In the genomic region with DNA sequence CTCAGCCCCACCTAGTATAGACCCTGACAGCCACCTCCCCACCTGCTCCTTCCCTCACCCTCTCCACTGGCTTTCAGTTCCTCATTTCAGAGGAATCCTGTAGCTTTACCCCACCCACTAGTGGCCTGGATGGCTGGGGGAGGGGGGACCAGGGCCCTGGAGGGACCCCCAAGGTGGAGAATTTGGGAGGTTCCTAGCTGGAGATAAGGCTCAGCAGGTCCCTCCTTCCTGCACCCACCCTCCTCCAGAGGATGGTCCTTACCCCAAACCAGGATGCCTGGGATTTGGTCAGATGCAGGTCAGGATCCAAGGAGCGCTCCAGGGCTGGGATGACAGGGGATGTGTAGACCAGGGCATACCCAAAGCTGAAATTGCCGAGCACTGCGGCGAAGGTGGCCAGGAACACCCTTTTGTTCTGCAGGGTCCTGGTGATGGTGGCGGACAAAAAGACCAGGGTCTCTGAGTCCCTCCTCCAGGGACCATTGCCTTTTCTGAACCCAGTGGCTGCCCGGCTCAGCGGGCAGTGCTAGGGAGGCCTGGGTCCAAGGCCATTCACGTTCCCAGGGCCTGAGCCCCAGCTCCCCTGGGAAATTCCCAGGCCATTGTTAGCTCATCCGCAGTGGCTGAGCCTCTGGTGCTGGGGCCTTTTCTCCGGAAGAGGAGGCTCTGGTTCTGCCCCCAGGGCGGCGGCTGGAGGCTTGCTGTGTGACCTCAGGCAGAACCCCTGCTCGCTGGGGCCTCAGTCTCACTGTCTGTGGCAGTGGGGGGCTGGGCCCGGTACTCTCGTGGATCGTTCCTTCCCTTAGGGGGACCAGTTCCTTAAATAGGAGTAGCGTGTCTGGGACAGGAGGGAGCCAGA, we compare ENCODE assay signal across 6 cellular contexts. TPM values are rescaled to one million over a fixed set of nuclear protein-coding genes. Genes with fewer than 3 reads are reported as not detected.
DNase-seq lines count a peak whose midpoint lies in the region; ATAC-seq and TF ChIP-seq lines count a peak whose summit lies in the region.

No MANE protein-coding gene starts in this region.

- no peaks in the 10 kb centered on the region for H3K9me3 Mint-ChIP-seq in activated T-cell treated with anti-CD3 and anti-CD28 coated beads, Interleukin-2, amount 50 U/mL, for 4 hours
- H3K9me3 Mint-ChIP-seq in chondrocyte (ENCODE audit: low read depth): no peaks in the 10 kb centered on the region
- H3K9me3 Mint-ChIP-seq in neural crest cell: no peaks in the 10 kb centered on the region

- H3K4me3 ChIP-seq in HUES6 (ENCODE audit: low read depth, low read length): peak overlapping the region; percentile 62

- H3K27ac ChIP-seq in HUES6 (ENCODE audit: low read depth, low read length): no peak overlapping the region

- H3K36me3 ChIP-seq in HUES6 (ENCODE audit: control insufficient read depth, insufficient read depth, low read length): peaks cover 40% of the 10 kb centered on the region

- H3K27me3 ChIP-seq in HUES6 (ENCODE audit: control insufficient read depth, insufficient read depth, low read length): peaks cover 4% of the 10 kb centered on the region; the same call in 1 of the 2 replicates

- no peaks in the 10 kb centered on the region for H3K9me3 ChIP-seq in HUES6 (ENCODE audit: control insufficient read depth, insufficient read depth, low read depth, low read length)

- H3K36me3 Mint-ChIP-seq in activated T-cell treated with anti-CD3 and anti-CD28 coated beads, Interleukin-2, amount 50 U/mL, for 4 hours (ENCODE audit: insufficient read depth): no peaks in the 10 kb centered on the region
- no peaks in the 10 kb centered on the region for H3K36me3 Mint-ChIP-seq in chondrocyte (ENCODE audit: low read depth)
- H3K36me3 Mint-ChIP-seq in neural crest cell (ENCODE audit: low read depth): no peaks in the 10 kb centered on the region

- no peak for DNase-seq in activated T-cell treated with anti-CD3 and anti-CD28 coated beads, Interleukin-2, amount 50 U/mL, for 4 hours
- DNase-seq in activated T-cell treated with anti-CD3 and anti-CD28 coated beads for 4 hours (no peak), chondrocyte (ENCODE audit: low spot score) (peak; percentile 78), neural crest cell (ENCODE audit: low read depth, low spot score) (peak; percentile 44)
- no peak for DNase-seq in NK-92 treated with Interleukin-12 subunit alpha and Interleukin-12 subunit beta, amount 100 ng/mL, for 24 hours (lab: John Stamatoyannopoulos, UW)

- peaks cover 7% of the 10 kb centered on the region; the same call in 1 of the 2 replicates for H3K4me1 ChIP-seq in HUES6 (ENCODE audit: control insufficient read depth, insufficient read depth, low read length)

- H3K27me3 Mint-ChIP-seq in activated T-cell treated with anti-CD3 and anti-CD28 coated beads, Interleukin-2, amount 50 U/mL, for 4 hours (ENCODE audit: low read depth): no peaks in the 10 kb centered on the region
- peaks cover 5% of the 10 kb centered on the region for H3K27me3 Mint-ChIP-seq in chondrocyte (ENCODE audit: low read depth)
- H3K27me3 Mint-ChIP-seq in neural crest cell (ENCODE audit: low read depth): no peaks in the 10 kb centered on the region

- peak overlapping the region; percentile 77 for H3K9ac ChIP-seq in HUES6 (ENCODE audit: low read length)

- H3K27ac Mint-ChIP-seq in chondrocyte (ENCODE audit: unreplicated experiment) (no peak overlapping the region), neural crest cell (ENCODE audit: unreplicated experiment) (peak overlapping the region; percentile 67)

- peak overlapping the region; percentile 59 for H3K4me3 Mint-ChIP-seq in activated T-cell treated with anti-CD3 and anti-CD28 coated beads, Interleukin-2, amount 50 U/mL, for 4 hours
- H3K4me3 Mint-ChIP-seq in chondrocyte (ENCODE audit: unreplicated experiment): peak overlapping the region; percentile 74
- peak overlapping the region; percentile 81 for H3K4me3 Mint-ChIP-seq in neural crest cell

- peak; percentile 4 to 18 for ATAC-seq in activated T-cell treated with anti-CD3 and anti-CD28 coated beads, Interleukin-2, amount 50 U/mL, for 4 hours

- TF ChIP-seq CTCF in chondrocyte (IDR thresholded peaks at IDR 0.05) (no peak), neural crest cell (conservative IDR thresholded peaks at IDR 0.05) (no peak)

- H3K4me1 Mint-ChIP-seq in activated T-cell treated with anti-CD3 and anti-CD28 coated beads, Interleukin-2, amount 50 U/mL, for 4 hours (ENCODE audit: low read depth): peaks cover 9% of the 10 kb centered on the region
- peaks cover 8% of the 10 kb centered on the region for H3K4me1 Mint-ChIP-seq in chondrocyte (ENCODE audit: low read depth)
- H3K4me1 Mint-ChIP-seq in neural crest cell: peaks cover 17% of the 10 kb centered on the region

RNA-seq across cellular contexts. Expression of a gene that starts 0.7 kb away (rescaled TPM):
- total RNA-seq in activated T-cell treated with anti-CD3 and anti-CD28 coated beads, Interleukin-2, amount 50 U/mL, for 4 hours: 1 to 10 TPM; 4.9 to 5.3 (median 5.2) TPM
- total RNA-seq in chondrocyte: 5.4 to 13.7 TPM (median 13.2 TPM) in 3 replicates
- total RNA-seq in neural crest cell: 29.0 and 30.9 TPM in 2 replicates

RNA-seq across cellular contexts. Expression of a gene that starts 18.4 kb away (rescaled TPM):
- total RNA-seq in activated T-cell treated with anti-CD3 and anti-CD28 coated beads, Interleukin-2, amount 50 U/mL, for 4 hours: 1 to 10 TPM in 1 of 3 donors, under 1 TPM in 2; 0.73 to 1.1 (median 0.86) TPM
- total RNA-seq in chondrocyte (14.4 to 22.3 TPM (median 18.8 TPM) in 3 replicates), neural crest cell (42.6 and 45.8 TPM in 2 replicates)

RNA-seq across cellular contexts. Expression of a gene that starts 46.5 kb away (rescaled TPM):
- not detected for total RNA-seq in activated T-cell treated with anti-CD3 and anti-CD28 coated beads, Interleukin-2, amount 50 U/mL, for 4 hours
- total RNA-seq in chondrocyte (not detected in 3 replicates), neural crest cell (not detected in 2 replicates)

RNA-seq across cellular contexts. Expression of a gene that starts 56.1 kb away (rescaled TPM):
- under 1 TPM; 0.60 to 0.91 (median 0.79) TPM for total RNA-seq in activated T-cell treated with anti-CD3 and anti-CD28 coated beads, Interleukin-2, amount 50 U/mL, for 4 hours
- total RNA-seq in chondrocyte (5.5 to 9.5 TPM (median 5.7 TPM) in 3 replicates), neural crest cell (5.8 and 6.0 TPM in 2 replicates)

RNA-seq across cellular contexts. Expression of a gene that starts 56.3 kb away (rescaled TPM):
- total RNA-seq in activated T-cell treated with anti-CD3 and anti-CD28 coated beads, Interleukin-2, amount 50 U/mL, for 4 hours: under 1 TPM in 2 of 3 donors, not detected in 1; 0.08 to 0.14 TPM
- total RNA-seq in chondrocyte: 0.15 to 0.31 TPM (median 0.23 TPM) in 3 replicates
- 0.16 and 0.20 TPM in 2 replicates for total RNA-seq in neural crest cell

Comparison
In these comparisons a context has a peak if more than half of its experiments do, and no peak if none do; other contexts are left out.
1. DNase-seq: peak in chondrocyte (single experiment) and neural crest cell (single experiment); none in activated T-cell treated with anti-CD3 and anti-CD28 coated beads, Interleukin-2, amount 50 U/mL, for 4 hours (single experiment), activated T-cell treated with anti-CD3 and anti-CD28 coated beads for 4 hours (single experiment) and NK-92 treated with Interleukin-12 subunit alpha and Interleukin-12 subunit beta, amount 100 ng/mL, for 24 hours (single experiment).
2. Peak in every context shown above with its lines, with median percentiles within 50 percentile points of each other: H3K4me3 Mint-ChIP-seq.